In the genomic region with DNA sequence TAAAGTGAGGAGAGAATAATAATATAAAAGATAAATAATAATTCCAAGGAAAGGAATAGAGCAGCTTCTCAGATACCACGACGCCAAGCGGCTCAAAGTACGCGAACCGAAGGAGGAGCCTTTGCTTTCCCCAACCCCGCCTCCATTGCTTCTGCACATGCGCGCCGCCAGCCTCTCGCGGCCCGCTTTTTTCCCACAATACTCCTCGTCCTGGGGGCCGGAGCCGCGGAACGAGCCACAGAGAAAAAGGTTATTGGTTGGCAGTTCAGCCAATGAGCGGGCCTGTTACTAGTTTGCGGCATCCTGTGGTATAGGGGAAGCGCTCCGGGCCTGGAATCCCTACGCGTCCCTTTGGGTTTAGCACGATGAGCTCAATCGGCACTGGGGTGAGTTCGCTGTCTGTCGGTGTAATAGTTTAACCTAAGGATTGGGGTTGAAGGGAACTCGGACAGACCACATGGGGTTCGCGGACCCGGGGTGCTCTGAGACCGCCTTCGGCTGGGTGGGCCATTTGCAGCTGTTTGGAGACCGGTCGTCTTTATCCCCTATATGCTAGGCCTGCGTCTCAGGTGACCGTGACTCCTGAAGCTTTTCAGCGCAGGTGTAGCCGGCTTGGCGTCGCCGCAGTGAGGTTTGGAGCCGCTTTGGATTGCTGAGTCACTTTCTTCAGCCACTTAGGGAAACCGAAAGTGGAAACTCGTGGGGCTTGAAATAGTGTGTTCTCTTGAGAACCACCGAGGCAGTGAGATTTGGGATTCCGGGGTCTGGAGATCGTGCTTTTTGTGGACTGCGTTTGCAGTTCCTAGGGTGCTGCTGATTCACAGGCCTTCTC, we compare ENCODE assay signal across 8 cellular contexts.
DNase-seq lines count a peak whose midpoint lies in the region; ATAC-seq and TF ChIP-seq lines count a peak whose summit lies in the region.

A gene (plus strand): TSS at position 288 of the 832 bp plus-strand sequence. CDS start 78 bp downstream, at position 366.

- TF ChIP-seq CTCF in AG09319 (IDR thresholded peaks at IDR 0.05; ENCODE audit: low read depth, low read length) = no peak

- ATAC-seq in GM19035 (IDR thresholded peaks at IDR 0.05; ENCODE audit: unreplicated experiment) (peak; percentile 91), HG03354 (IDR thresholded peaks at IDR 0.05; ENCODE audit: poor library complexity, severe bottlenecking, unreplicated experiment) (peak; percentile 94)
- ATAC-seq in activated CD4-positive, CD25-positive, alpha-beta regulatory T cell treated with anti-CD3 and anti-CD28 coated beads, Interleukin-2, amount 50 U/mL, for 24 hours = peak; percentile 93 to 95

- peak; percentile 92 for DNase-seq in AG09319 (ENCODE audit: extremely low read depth, low read depth)
- DNase-seq in NCI-H446 treated with DMSO at 0.1 percent for 48 hours (lab: John Stamatoyannopoulos, UW) = peak; percentile 96
- DNase-seq in cerebellar cortex (ENCODE audit: low spot score) = peak; percentile 98
- DNase-seq in iris pigment epithelial cell (ENCODE audit: low read depth) = peak; percentile 97
- DNase-seq in stimulated activated CD4-positive, alpha-beta T cell treated with anti-CD3 and anti-CD28 coated beads, Interleukin-12 subunit alpha, Interleukin-12 subunit beta, amount 100 ng/mL, for 24 hours (ENCODE audit: low read depth in 2 of 2) = peak; percentile 95 to 96

Comparison
In these comparisons a context has a peak if more than half of its experiments do, and no peak if none do; other contexts are left out.
1. Peak in every context shown above with its lines: DNase-seq and ATAC-seq.